19 cellular contexts compared by ENCODE assay signal in genomic region chr3:51696954-51697353, GRCh38. TPM values are rescaled to one million over a fixed set of nuclear protein-coding genes. Genes with fewer than 3 reads are reported as not detected.
DNase-seq lines count a peak whose midpoint lies in the region; ATAC-seq and TF ChIP-seq lines count a peak whose summit lies in the region.
"Had no signal": no experiment of that assay in that cellular context is flagged by ENCODE, and none has a peak within 500 bp of the region (broad histone marks: within the 10 kb centered on the region; RNA-seq: fewer than 3 reads in every experiment).

No MANE protein-coding gene starts in this region.

- ATAC-seq in Right ventricle myocardium inferior (no peak), Right ventricle myocardium superior (ENCODE audit: poor library complexity) (no peak), GM19455 (IDR thresholded peaks at IDR 0.05; ENCODE audit: unreplicated experiment) (no peak), GM18517 (IDR thresholded peaks at IDR 0.05; ENCODE audit: unreplicated experiment) (no peak)
- ATAC-seq: HCT116 had no signal

- intact Hi-C loops in Right ventricle myocardium inferior (cut with DNase I) (no loop called here), Right ventricle myocardium superior (cut with DNase I) (no loop called here)

- peaks cover 6% of the 10 kb centered on the region for H3K36me3 Mint-ChIP-seq in brain

- peak overlapping the region in 4 of 5 experiments; percentile 79 to 95 (median 90) for H3K27ac Mint-ChIP-seq in brain
- H3K27ac Mint-ChIP-seq: IgD-negative memory B cell had no signal

- no peaks in the 10 kb centered on the region for H3K27me3 Mint-ChIP-seq in brain
- H3K27me3 Mint-ChIP-seq: CD4-positive, CD25-positive, alpha-beta regulatory T cell; IgD-negative memory B cell had no signal

- H3K9me3 Mint-ChIP-seq in brain, result no peaks in the 10 kb centered on the region
- H3K9me3 Mint-ChIP-seq: IgD-negative memory B cell had no signal

- DNase-seq in Right ventricle myocardium inferior (ENCODE audit: missing footprints), result peak; percentile 13
- no peak for DNase-seq in Right ventricle myocardium superior
- peak; percentile 50 for DNase-seq in middle frontal gyrus (ENCODE audit: extremely low spot score, low spot score)
- DNase-seq in SHP77 treated with DMSO at 0.1 percent for 48 hours (lab: John Stamatoyannopoulos, UW), result no peak
- DNase-seq: AML-193; Calu3; CD4-positive, CD25-positive, alpha-beta regulatory T cell; GM23248; NCI-H1436 treated with DMSO at 0.1 percent for 48 hours; NCI-H2081; NCI-H446; NCI-H82; SHP77 had no signal

- TF ChIP-seq CTCF in brain (conservative IDR thresholded peaks at IDR 0.05), result no peak

- H3K4me1 Mint-ChIP-seq in brain, result peaks cover 39% of the 10 kb centered on the region

- peak overlapping the region in 3 of 5 experiments; percentile 11 to 58 (median 37) for H3K4me3 Mint-ChIP-seq in brain
- H3K4me3 Mint-ChIP-seq: CD4-positive, CD25-positive, alpha-beta regulatory T cell; IgD-negative memory B cell had no signal

RNA-seq across cellular contexts. Expression of gene GRM2, which starts 9.9 kb away (rescaled TPM):
- total RNA-seq in Right ventricle myocardium inferior, result 0.03 TPM
- 0.08 TPM for total RNA-seq in Right ventricle myocardium superior
- 10.5 TPM for polyA plus RNA-seq in brain (ENCODE audit: insufficient read depth, low read depth, low replicate concordance)
- total RNA-seq: HT-29 had no signal
- polyA plus RNA-seq: GM23248, IgD-negative memory B cell had no signal

RNA-seq across cellular contexts. Expression of gene TEX264, which starts 25.9 kb away (rescaled TPM):
- total RNA-seq in Right ventricle myocardium inferior (37.1 TPM), Right ventricle myocardium superior (34.7 TPM)
- 48.3 TPM for polyA plus RNA-seq in brain (ENCODE audit: insufficient read depth, low read depth, low replicate concordance)

Comparison
In these comparisons a context has a peak if more than half of its experiments do, and no peak if none do; other contexts are left out.
1. DNase-seq: peak in Right ventricle myocardium inferior (single experiment) and middle frontal gyrus (single experiment); none in Right ventricle myocardium superior (single experiment) and SHP77 treated with DMSO at 0.1 percent for 48 hours (single experiment).